ENCODE assay signal across 23 cellular contexts in the genomic region with DNA sequence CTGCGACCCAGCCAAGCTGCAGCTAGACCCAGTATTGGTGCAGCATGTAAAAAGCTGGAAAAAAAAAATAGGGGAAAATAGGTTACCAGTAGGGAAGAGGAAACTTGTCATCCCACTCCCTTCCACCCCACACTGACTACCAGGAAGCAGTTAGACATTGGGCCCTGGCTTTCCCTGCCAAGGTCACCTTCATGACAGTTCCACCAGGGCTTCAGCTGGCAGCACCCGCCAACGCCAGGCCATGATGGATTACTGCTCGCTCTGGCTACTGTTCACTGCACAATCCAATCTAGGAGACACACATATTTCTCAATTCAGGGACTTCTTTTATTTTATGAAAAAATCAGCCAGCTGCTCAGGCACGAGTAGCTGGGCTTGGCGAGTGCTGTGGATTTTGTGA.
DNase-seq lines count a peak whose midpoint lies in the region; ATAC-seq and TF ChIP-seq lines count a peak whose summit lies in the region.
"Had no signal": no experiment of that assay in that cellular context is flagged by ENCODE, and none has a peak within 500 bp of the region (broad histone marks: within the 10 kb centered on the region; RNA-seq: fewer than 3 reads in every experiment).

No MANE protein-coding gene starts in this region.

- 52 to 69% (median 56%) methylated on average over 6 of the region's 6 CpGs for WGBS in adrenal gland, 4 donors
- 42 to 52% methylated on average over 6 of the region's 6 CpGs for WGBS in body of pancreas, 2 donors

- peak; percentile 66 for ATAC-seq in body of pancreas
- ATAC-seq: GM12878 had no signal

- peak; percentile 11 for DNase-seq in NCI-H2171 treated with DMSO at 0.1 percent for 48 hours (lab: John Stamatoyannopoulos, UW)
- DNase-seq in NCI-H2171 (lab: John Stamatoyannopoulos, UW) = no peak
- DNase-seq in adrenal gland = peak; percentile 21 to 67 (median 60)
- DNase-seq in body of pancreas = peak; percentile 25 to 63 (median 50)
- peak; percentile 5 for DNase-seq in pons (ENCODE audit: low spot score)
- DNase-seq in activated CD4-positive, alpha-beta T cell treated with anti-CD3 and anti-CD28 coated beads for 1 hour = no peak
- no peak for DNase-seq in activated CD4-positive, CD25-positive, alpha-beta regulatory T cell (lab: John Stamatoyannopoulos, UW)
- DNase-seq: 8988T; ACHN; BE2C; CD4-positive, alpha-beta memory T cell; CD4-positive, CD25-positive, alpha-beta regulatory T cell; CD8-positive, alpha-beta memory T cell; COR-L47; DMS 273 treated with DMSO at 0.1 percent for 48 hours; DMS153; DMS53; DMS79; DND-41; EL; GDM1 had no signal

- TF ChIP-seq POLR2A in adrenal gland (IDR thresholded peaks at IDR 0.05) (no peak), body of pancreas (IDR thresholded peaks at IDR 0.05) (no peak)

- intact Hi-C loops in adrenal gland (cut with DNase I) (no loop called here), body of pancreas (cut with DNase I) (no loop called here)

- no peak overlapping the region for H3K27ac ChIP-seq in adrenal gland
- peak overlapping the region in 2 of 4 donors; percentile 31 to 34 for H3K27ac ChIP-seq in body of pancreas
- H3K27ac ChIP-seq: BLaER1 had no signal

- H3K4me3 ChIP-seq in adrenal gland (no peak overlapping the region), body of pancreas (no peak overlapping the region)
- H3K4me3 ChIP-seq: BLaER1, GM12878 had no signal

- H3K36me3 ChIP-seq in adrenal gland (replicated peaks in 1 of 2) (no peaks in the 10 kb centered on the region), body of pancreas (replicated peaks in 1 of 2; ENCODE audit: insufficient read depth in 1 of 2, low read depth in 2 of 2) (no peaks in the 10 kb centered on the region)
- H3K36me3 ChIP-seq: BE2C, BLaER1 had no signal

- H3K27me3 ChIP-seq in adrenal gland = no peaks in the 10 kb centered on the region
- no peaks in the 10 kb centered on the region for H3K27me3 ChIP-seq in body of pancreas
- H3K27me3 ChIP-seq: BE2C, BLaER1 had no signal

- H3K9me3 ChIP-seq in adrenal gland (replicated peaks in 1 of 3) (no peaks in the 10 kb centered on the region), body of pancreas (no peaks in the 10 kb centered on the region)
- H3K9me3 ChIP-seq: BE2C, BLaER1 had no signal

- H3K4me1 ChIP-seq in adrenal gland (replicated peaks in 1 of 2) (no peaks in the 10 kb centered on the region), body of pancreas (no peaks in the 10 kb centered on the region)
- H3K4me1 ChIP-seq: BLaER1 had no signal

- TF ChIP-seq CTCF in adrenal gland (IDR thresholded peaks at IDR 0.05) (no peak), body of pancreas (IDR thresholded peaks at IDR 0.05) (no peak)

Comparison
In these comparisons a context has a peak if more than half of its experiments do, and no peak if none do; other contexts are left out.
1. DNase-seq: peak in NCI-H2171 treated with DMSO at 0.1 percent for 48 hours (single experiment), adrenal gland (7 of 7), body of pancreas (4 of 4) and pons (single experiment); none in NCI-H2171 (single experiment), activated CD4-positive, alpha-beta T cell treated with anti-CD3 and anti-CD28 coated beads for 1 hour (single experiment) and activated CD4-positive, CD25-positive, alpha-beta regulatory T cell (0 of 4).